30 cellular contexts compared by ENCODE assay signal in the genomic region with DNA sequence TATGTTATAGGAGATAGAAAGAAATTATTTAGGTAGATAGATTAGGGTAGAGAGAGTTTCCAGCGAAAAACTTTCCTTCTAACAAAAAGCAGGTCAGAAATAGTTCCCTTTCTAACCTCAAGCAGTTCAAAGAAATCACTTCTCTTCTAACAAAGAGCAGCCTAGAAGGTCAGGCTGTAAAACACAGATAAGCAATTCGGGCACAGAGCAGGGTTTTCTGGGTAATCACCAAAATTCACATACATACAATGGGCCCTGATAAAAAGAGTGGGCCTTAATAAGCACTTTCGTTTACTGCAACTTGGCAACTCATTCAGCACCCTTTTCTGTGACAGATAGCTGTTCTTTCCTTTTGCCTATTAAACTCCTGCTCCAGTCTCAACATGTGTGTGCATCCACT.
"Had no signal": no experiment of that assay in that cellular context is flagged by ENCODE, and none has a peak within 500 bp of the region (broad histone marks: within the 10 kb centered on the region; RNA-seq: fewer than 3 reads in every experiment).

No MANE protein-coding gene starts in this region.

- H3K27me3 ChIP-seq: right atrium auricular region, thyroid gland, upper lobe of left lung had no signal

- ATAC-seq: activated T-helper 17 cell treated with anti-CD3 and anti-CD28 coated beads, Interleukin-2, amount 50 U/mL, for 72 hours; gastroesophageal sphincter; left colon; naive thymus-derived CD4-positive, alpha-beta T cell; stimulated activated naive B cell treated with anti-CD40 and anti-IgM and Interleukin-4, amounts not matched to agents 10 μg/mL and 1 μg/mL and 100 μg/mL, for 72 hours had no signal

- H3K9me3 ChIP-seq: gastroesophageal sphincter, right atrium auricular region, stomach, thyroid gland, upper lobe of left lung had no signal

- H3K27ac ChIP-seq: gastroesophageal sphincter, parathyroid adenoma, right atrium auricular region, stomach, thyroid gland, upper lobe of left lung had no signal

- DNase-seq: activated CD4-positive, alpha-beta memory T cell treated with anti-CD3 and anti-CD28 coated beads for 36 hours; activated CD4-positive, alpha-beta T cell treated with anti-CD3 and anti-CD28 coated beads, Interleukin-2, amount 10 ng/mL, durations not matched to agents 24 days and 14 days; activated CD4-positive, CD25-positive, alpha-beta regulatory T cell treated with anti-CD3 and anti-CD28 coated beads, Interleukin-2, amount 50 U/mL, for 72 hours; activated CD8-positive, alpha-beta memory T cell treated with anti-CD3 and anti-CD28 coated beads, Interleukin-2, amount 50 U/mL, for 4 hours; activated gamma-delta T cell treated with Interleukin-2 at 50 U/mL for 16 hours; activated naive CD4-positive, alpha-beta T cell treated with anti-CD3 and anti-CD28 coated beads, Interleukin-2, amount 50 U/mL, for 16 hours; activated T-cell treated with anti-CD3 and anti-CD28 coated beads, Interleukin-2, amount 50 U/mL, for 1 hour; amygdala; dermis blood vessel endothelial cell; effector CD4-positive, alpha-beta T cell; head of caudate nucleus; hippocampal formation; left colon; midbrain; naive thymus-derived CD4-positive, alpha-beta T cell; occipital lobe; stimulated activated CD4-positive, alpha-beta T cell treated with anti-CD3 and anti-CD28 coated beads, Interleukin-1b, Interleukin-23, amount 100 ng/mL, for 48 hours; stimulated activated CD4-positive, alpha-beta T cell treated with anti-CD3 and anti-CD28 coated beads, Interleukin-4, amount 100 ng/mL, for 4 hours; stimulated activated CD8-positive, alpha-beta memory T cell treated with anti-CD3 and anti-CD28 coated beads, Interleukin-4, amount 100 ng/mL, for 48 hours; stimulated activated naive B cell treated with anti-CD40 and anti-IgM and Interleukin-4, amounts not matched to agents 10 μg/mL and 1 μg/mL and 100 μg/mL, for 72 hours; stomach; T-helper 1 cell; thyroid gland; upper lobe of left lung had no signal

- H3K4me3 ChIP-seq: gastroesophageal sphincter, right atrium auricular region, smooth muscle cell, stomach, thyroid gland, upper lobe of left lung had no signal

- H3K27ac Mint-ChIP-seq: activated CD4-positive, alpha-beta memory T cell treated with anti-CD3 and anti-CD28 coated beads for 36 hours; activated CD4-positive, alpha-beta T cell treated with anti-CD3 and anti-CD28 coated beads, Interleukin-2, amount 10 ng/mL, durations not matched to agents 24 days and 14 days; activated T-helper 17 cell treated with anti-CD3 and anti-CD28 coated beads, Interleukin-2, amount 50 U/mL, for 72 hours; naive thymus-derived CD4-positive, alpha-beta T cell; stimulated activated naive B cell treated with anti-CD40 and anti-IgM and Interleukin-4, amounts not matched to agents 10 μg/mL and 1 μg/mL and 100 μg/mL, for 72 hours; T-helper 2 cell treated with Interferon-gamma antibody and Interleukin-4, amounts not matched to agents 5 μg/mL and 100 μg/mL, for 36 hours had no signal

- H3K4me1 ChIP-seq: gastroesophageal sphincter, parathyroid adenoma, right atrium auricular region, stomach, thyroid gland, upper lobe of left lung had no signal

- H3K4me3 Mint-ChIP-seq: activated CD4-positive, alpha-beta memory T cell treated with anti-CD3 and anti-CD28 coated beads for 36 hours; activated CD4-positive, alpha-beta T cell treated with anti-CD3 and anti-CD28 coated beads, Interleukin-2, amount 10 ng/mL, durations not matched to agents 24 days and 14 days; activated T-helper 17 cell treated with anti-CD3 and anti-CD28 coated beads, Interleukin-2, amount 50 U/mL, for 72 hours; stimulated activated naive B cell treated with anti-CD40 and anti-IgM and Interleukin-4, amounts not matched to agents 10 μg/mL and 1 μg/mL and 100 μg/mL, for 72 hours; T-helper 2 cell treated with Interferon-gamma antibody and Interleukin-4, amounts not matched to agents 5 μg/mL and 100 μg/mL, for 36 hours had no signal

- H3K36me3 Mint-ChIP-seq: activated CD4-positive, alpha-beta memory T cell treated with anti-CD3 and anti-CD28 coated beads for 36 hours; naive thymus-derived CD4-positive, alpha-beta T cell; stimulated activated naive B cell treated with anti-CD40 and anti-IgM and Interleukin-4, amounts not matched to agents 10 μg/mL and 1 μg/mL and 100 μg/mL, for 72 hours had no signal

- H3K36me3 ChIP-seq: gastroesophageal sphincter, right atrium auricular region, stomach, thyroid gland, upper lobe of left lung had no signal

- H3K9me3 Mint-ChIP-seq: activated CD4-positive, alpha-beta memory T cell treated with anti-CD3 and anti-CD28 coated beads for 36 hours; activated CD4-positive, alpha-beta T cell treated with anti-CD3 and anti-CD28 coated beads, Interleukin-2, amount 10 ng/mL, durations not matched to agents 24 days and 14 days; activated T-helper 17 cell treated with anti-CD3 and anti-CD28 coated beads, Interleukin-2, amount 50 U/mL, for 72 hours; stimulated activated naive B cell treated with anti-CD40 and anti-IgM and Interleukin-4, amounts not matched to agents 10 μg/mL and 1 μg/mL and 100 μg/mL, for 72 hours; T-helper 2 cell treated with Interferon-gamma antibody and Interleukin-4, amounts not matched to agents 5 μg/mL and 100 μg/mL, for 36 hours had no signal

- H3K4me1 Mint-ChIP-seq: activated T-helper 17 cell treated with anti-CD3 and anti-CD28 coated beads, Interleukin-2, amount 50 U/mL, for 72 hours; stimulated activated naive B cell treated with anti-CD40 and anti-IgM and Interleukin-4, amounts not matched to agents 10 μg/mL and 1 μg/mL and 100 μg/mL, for 72 hours had no signal
